In the genomic region with DNA sequence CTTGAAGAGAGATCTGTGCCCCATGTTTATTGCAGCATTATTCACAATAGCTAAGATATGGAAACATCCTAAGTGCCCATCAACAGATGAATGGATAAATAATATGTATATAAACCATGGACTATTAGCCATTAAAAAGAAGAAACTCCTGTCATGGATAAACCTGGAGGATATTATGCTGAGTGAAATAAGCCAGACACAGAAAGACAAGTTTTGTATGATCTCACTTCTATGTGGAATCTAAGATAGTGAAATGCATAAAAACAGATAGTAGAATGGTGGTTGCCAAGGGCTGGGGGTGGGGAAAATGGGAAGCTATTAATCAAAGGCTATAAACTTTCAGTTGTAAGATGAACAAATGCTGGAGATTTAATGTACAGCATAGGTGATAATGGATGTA, we compare ENCODE assay signal across 34 cellular contexts. TPM values are rescaled to one million over a fixed set of nuclear protein-coding genes. Genes with fewer than 3 reads are reported as not detected.
"Had no signal": no experiment of that assay in that cellular context is flagged by ENCODE, and none has a peak within 500 bp of the region (broad histone marks: within the 10 kb centered on the region; RNA-seq: fewer than 3 reads in every experiment).

No MANE protein-coding gene starts in this region.

- H3K27me3 ChIP-seq: brain microvascular endothelial cell had no signal

- H3K4me3 Mint-ChIP-seq: activated CD4-positive, alpha-beta T cell treated with anti-CD3 and anti-CD28 coated beads, Interleukin-2, amount 10 ng/mL, durations not matched to agents 24 days and 14 days; activated naive CD4-positive, alpha-beta T cell treated with anti-CD3 and anti-CD28 coated beads, Interleukin-2, amount 10 ng/mL, durations not matched to agents 7 days and 5 days; activated naive CD8-positive, alpha-beta T cell; activated naive CD8-positive, alpha-beta T cell treated with anti-CD3 and anti-CD28 coated beads, Interleukin-2, amount 50 U/mL, for 24 hours; activated T-cell treated with anti-CD3 and anti-CD28 coated beads, Interleukin-2, amount 50 U/mL, for 4 hours had no signal

- H3K9me3 Mint-ChIP-seq: activated CD4-positive, alpha-beta T cell treated with anti-CD3 and anti-CD28 coated beads, Interleukin-2, amount 10 ng/mL, durations not matched to agents 24 days and 14 days; activated naive CD4-positive, alpha-beta T cell treated with anti-CD3 and anti-CD28 coated beads, Interleukin-2, amount 10 ng/mL, durations not matched to agents 7 days and 5 days; activated naive CD8-positive, alpha-beta T cell treated with anti-CD3 and anti-CD28 coated beads, Interleukin-2, amount 50 U/mL, for 24 hours; activated T-cell treated with anti-CD3 and anti-CD28 coated beads, Interleukin-2, amount 50 U/mL, for 4 hours had no signal

- DNase-seq: activated CD4-positive, alpha-beta T cell treated with anti-CD3 and anti-CD28 coated beads for 1 hour; activated CD4-positive, alpha-beta T cell treated with anti-CD3 and anti-CD28 coated beads, Interleukin-2, amount 50 U/mL, for 4 hours; activated CD4-positive, CD25-positive, alpha-beta regulatory T cell; activated CD8-positive, alpha-beta memory T cell treated with anti-CD3 and anti-CD28 coated beads, Interleukin-2, amount 50 U/mL, for 4 hours; activated effector memory CD4-positive, alpha-beta T cell treated with Interleukin-2 at 50 U/mL for 16 hours; activated naive CD4-positive, alpha-beta T cell treated with anti-CD3 and anti-CD28 coated beads, Interleukin-2, amount 10 ng/mL, durations not matched to agents 7 days and 5 days; activated naive CD8-positive, alpha-beta T cell treated with anti-CD3 and anti-CD28 coated beads, Interleukin-2, amount 50 U/mL, for 24 hours; activated T-cell treated with anti-CD3 and anti-CD28 coated beads for 4 hours; activated T-cell treated with anti-CD3 and anti-CD28 coated beads, Interleukin-2, amount 50 U/mL, for 4 hours; amniotic stem cell; aorta; brain microvascular endothelial cell; central memory CD4-positive, alpha-beta T cell; NCI-H1092 treated with DMSO at 0.1 percent for 48 hours; NCI-H1417; NCI-H187 treated with DMSO at 0.1 percent for 48 hours; NCI-H2081; NCI-H2171 treated with DMSO at 0.1 percent for 48 hours; NCI-H2227 treated with DMSO at 0.1 percent for 48 hours; NCI-H524 treated with DMSO at 0.1 percent for 48 hours; NK-92 treated with Interleukin-12 subunit alpha and Interleukin-12 subunit beta, amount 100 ng/mL, for 24 hours; PC-9; SIG-M5; T1000; WERI-Rb-1 had no signal

- H3K27ac Mint-ChIP-seq: activated CD4-positive, alpha-beta T cell treated with anti-CD3 and anti-CD28 coated beads, Interleukin-2, amount 10 ng/mL, durations not matched to agents 24 days and 14 days; activated naive CD4-positive, alpha-beta T cell treated with anti-CD3 and anti-CD28 coated beads, Interleukin-2, amount 10 ng/mL, durations not matched to agents 7 days and 5 days; activated naive CD8-positive, alpha-beta T cell; activated naive CD8-positive, alpha-beta T cell treated with anti-CD3 and anti-CD28 coated beads, Interleukin-2, amount 50 U/mL, for 24 hours had no signal

- H3K27ac ChIP-seq: brain microvascular endothelial cell, PC-9, RWPE1, WERI-Rb-1 had no signal

- H3K4me3 ChIP-seq: K562, PC-9 had no signal

- H3K36me3 ChIP-seq: brain microvascular endothelial cell, WERI-Rb-1 had no signal

- H3K36me3 Mint-ChIP-seq: activated naive CD8-positive, alpha-beta T cell had no signal

RNA-seq across cellular contexts. Expression of a gene that starts 51.2 kb away (rescaled TPM):
- total RNA-seq: activated CD4-positive, alpha-beta T cell treated with anti-CD3 and anti-CD28 coated beads, Interleukin-2, amount 10 ng/mL, durations not matched to agents 24 days and 14 days; activated T-cell treated with anti-CD3 and anti-CD28 coated beads, Interleukin-2, amount 50 U/mL, for 4 hours; M059J; NCI-H460; PC-9; SK-MEL-5; T-helper 1 cell treated with Interleukin-12 subunit alpha and Interleukin-12 subunit beta and Interleukin-4 antibody, amounts not matched to agents 30 ng/mL and 1 ng/mL, for 36 hours; T-helper 2 cell treated with Interferon-gamma antibody and Interleukin-4, amounts not matched to agents 100 ng/mL and 5 ng/mL, for 36 hours had no signal
